Comparison of ENCODE assay signal across 28 cellular contexts in the genomic region with DNA sequence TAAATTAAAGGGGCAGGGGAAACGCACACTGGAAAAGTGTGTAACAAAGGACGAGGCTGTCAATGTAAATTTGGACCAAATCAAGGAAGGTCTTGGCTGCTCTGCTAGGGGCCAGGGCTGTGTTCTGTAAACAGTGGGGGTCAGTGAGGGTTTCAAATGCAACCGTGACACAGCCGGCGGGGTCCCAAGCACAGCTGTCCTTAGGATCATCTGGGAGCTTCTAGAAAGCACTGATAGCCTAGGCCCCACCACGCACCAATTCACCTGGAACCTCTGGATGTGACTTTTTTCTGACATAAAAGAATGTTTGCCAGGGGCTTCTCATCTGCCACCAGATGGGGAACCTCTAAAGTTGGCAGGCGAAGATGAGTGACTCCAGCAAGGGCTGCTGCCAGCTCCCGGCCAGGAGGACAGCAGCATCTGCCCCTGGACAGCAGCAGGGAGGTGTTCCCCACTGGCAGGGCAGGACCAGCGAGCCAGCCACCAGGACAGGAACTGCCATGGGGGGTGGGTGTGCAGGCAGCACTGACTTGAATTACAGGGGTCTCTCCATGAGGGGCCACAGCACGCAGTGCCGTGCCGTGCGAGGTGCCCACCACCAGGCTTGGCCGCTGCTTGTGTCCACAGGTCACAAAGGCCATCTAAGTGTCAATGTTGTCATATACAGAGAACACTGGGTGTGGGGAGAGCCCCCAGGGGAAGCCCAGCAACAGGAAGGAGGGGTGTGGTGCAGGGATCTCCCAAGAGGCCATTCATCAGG.
"Had no signal": no experiment of that assay in that cellular context is flagged by ENCODE, and none has a peak within 500 bp of the region (broad histone marks: within the 10 kb centered on the region; RNA-seq: fewer than 3 reads in every experiment).

No MANE protein-coding gene starts in this region.

- ATAC-seq: heart right ventricle; left cardiac atrium; left lung; naive thymus-derived CD4-positive, alpha-beta T cell; pancreas; stimulated activated naive B cell treated with anti-CD40 and anti-IgM and Interleukin-4, amounts not matched to agents 10 μg/mL and 1 μg/mL and 100 μg/mL, for 72 hours had no signal

- H3K4me1 Mint-ChIP-seq: naive thymus-derived CD4-positive, alpha-beta T cell; stimulated activated naive B cell treated with anti-CD40 and anti-IgM and Interleukin-4, amounts not matched to agents 10 μg/mL and 1 μg/mL and 100 μg/mL, for 72 hours had no signal

- DNase-seq: dermis blood vessel endothelial cell; effector memory CD4-positive, alpha-beta T cell; erythroblast; esophagus squamous epithelium; foreskin melanocyte; glutamatergic neuron; heart right ventricle; hippocampal formation; left cardiac atrium; left lung; mesenchymal stem cell; midbrain; naive thymus-derived CD4-positive, alpha-beta T cell; right lobe of liver; small intestine; stimulated activated CD4-positive, alpha-beta T cell treated with anti-CD3 and anti-CD28 coated beads, Interleukin-15, amount 100 ng/mL, for 24 hours; stimulated activated CD4-positive, alpha-beta T cell treated with anti-CD3 and anti-CD28 coated beads, Interleukin-2, amount 100 ng/mL, for 48 hours; stimulated activated naive B cell treated with anti-CD40 and anti-IgM and Interleukin-4, amounts not matched to agents 10 μg/mL and 1 μg/mL and 100 μg/mL, for 72 hours; stomach; testis; uterus had no signal

- H3K9me3 ChIP-seq: esophagus squamous epithelium, neutrophil, pancreas, right lobe of liver, testis, tibial artery, uterus had no signal

- H3K27ac Mint-ChIP-seq: naive thymus-derived CD4-positive, alpha-beta T cell; nephron; progenitor cell of endocrine pancreas; stimulated activated naive B cell treated with anti-CD40 and anti-IgM and Interleukin-4, amounts not matched to agents 10 μg/mL and 1 μg/mL and 100 μg/mL, for 72 hours; type B pancreatic cell had no signal

- H3K27me3 ChIP-seq: pancreas, right lobe of liver, testis, tibial artery had no signal

- H3K36me3 ChIP-seq: esophagus squamous epithelium, heart right ventricle, left lung, neutrophil, pancreas, right lobe of liver, stomach, tibial artery, uterus had no signal

- H3K4me1 ChIP-seq: esophagus squamous epithelium, left lung, pancreas, right lobe of liver, stomach, testis, tibial artery, uterus had no signal

- H3K9me3 Mint-ChIP-seq: type B pancreatic cell had no signal

- H3K36me3 Mint-ChIP-seq: naive thymus-derived CD4-positive, alpha-beta T cell; stimulated activated naive B cell treated with anti-CD40 and anti-IgM and Interleukin-4, amounts not matched to agents 10 μg/mL and 1 μg/mL and 100 μg/mL, for 72 hours; type B pancreatic cell had no signal

- H3K4me3 ChIP-seq: coronary artery, esophagus squamous epithelium, heart right ventricle, left lung, pancreas, right lobe of liver, stomach, testis, tibial artery, uterus had no signal

- H3K4me3 Mint-ChIP-seq: nephron; stimulated activated naive B cell treated with anti-CD40 and anti-IgM and Interleukin-4, amounts not matched to agents 10 μg/mL and 1 μg/mL and 100 μg/mL, for 72 hours; type B pancreatic cell had no signal

- H3K27ac ChIP-seq: coronary artery, esophagus squamous epithelium, heart right ventricle, left lung, neutrophil, pancreas, right lobe of liver, stomach, testis, tibial artery, uterus had no signal
